ENCODE assay signal across 9 cellular contexts in the genomic region with DNA sequence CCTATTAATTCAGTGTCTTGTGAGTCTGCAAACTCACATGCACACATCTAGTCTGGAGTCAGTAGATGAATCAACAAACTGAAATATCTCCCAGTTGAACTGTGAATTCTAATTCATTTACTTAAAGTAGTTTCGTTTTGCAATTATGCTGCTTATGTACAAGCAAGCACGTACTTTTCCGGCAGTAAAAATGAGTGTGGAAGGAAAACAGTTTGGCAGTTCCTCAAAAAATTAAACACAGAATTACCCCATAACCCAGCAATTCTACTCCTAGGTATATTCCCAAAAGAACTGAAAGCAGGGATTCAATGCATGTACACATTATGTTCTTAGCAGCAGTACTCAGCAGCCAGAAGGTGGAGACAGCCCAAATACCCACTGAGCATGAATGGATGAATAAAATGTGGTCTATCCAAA. TPM values are rescaled to one million over a fixed set of nuclear protein-coding genes. Genes with fewer than 3 reads are reported as not detected.
A peak's percentile ranks its signal among the peaks of the same experiment; 100 is the strongest.
DNase-seq lines count a peak whose midpoint lies in the region; ATAC-seq and TF ChIP-seq lines count a peak whose summit lies in the region.
"Had no signal": no experiment of that assay in that cellular context is flagged by ENCODE, and none has a peak within 500 bp of the region (broad histone marks: within the 10 kb centered on the region; RNA-seq: fewer than 3 reads in every experiment).

No MANE protein-coding gene starts in this region.

- peak overlapping the region; percentile 50 for H3K4me3 Mint-ChIP-seq in CD4-positive, alpha-beta T cell
- H3K4me3 Mint-ChIP-seq in HFFc6 (peak overlapping the region; percentile 41), neural crest cell (no peak overlapping the region)

- ATAC-seq in CD4-positive, alpha-beta T cell (ENCODE audit: poor library complexity) = peak; percentile 43
- ATAC-seq in GM21576 (IDR thresholded peaks at IDR 0.05; ENCODE audit: unreplicated experiment) (no peak), HG02571 (IDR thresholded peaks at IDR 0.05; ENCODE audit: unreplicated experiment) (no peak)

- TF ChIP-seq CTCF in CD4-positive, alpha-beta T cell (IDR thresholded peaks at IDR 0.05) = no peak
- TF ChIP-seq CTCF in HFFc6 (IDR thresholded peaks at IDR 0.05) (peak; percentile 38; the same call in 1 of the 2 replicates), neural crest cell (conservative IDR thresholded peaks at IDR 0.05) (no peak)

- H3K27ac ChIP-seq in CD4-positive, alpha-beta T cell (ENCODE audit: low read depth, low read length) = no peak overlapping the region
- H3K27ac ChIP-seq in cingulate gyrus (ENCODE audit: low read depth, low read length) = peak overlapping the region; percentile 60

- H3K4me1 Mint-ChIP-seq in CD4-positive, alpha-beta T cell (ENCODE audit: low read depth) = peaks cover 53% of the 10 kb centered on the region
- H3K4me1 Mint-ChIP-seq in HFFc6 (ENCODE audit: low read depth) = peaks cover 44% of the 10 kb centered on the region
- peaks cover 28% of the 10 kb centered on the region for H3K4me1 Mint-ChIP-seq in neural crest cell

- H3K27ac Mint-ChIP-seq in CD4-positive, alpha-beta T cell = peak overlapping the region; percentile 85
- H3K27ac Mint-ChIP-seq in HFFc6 (peak overlapping the region; percentile 69), neural crest cell (ENCODE audit: unreplicated experiment) (peak overlapping the region; percentile 48)

- no peaks in the 10 kb centered on the region for H3K9me3 ChIP-seq in CD4-positive, alpha-beta T cell (ENCODE audit: control insufficient read depth, low read length)

- CTCF ChIA-PET in CD4-positive, alpha-beta T cell (lab: Charles Lee) = interaction anchor here (1.2 kb wide), 1 partner anchor 67 kb away, joined by 5 read pairs; no protein-coding TSS in a partner anchor

- no peaks in the 10 kb centered on the region for H3K27me3 ChIP-seq in CD4-positive, alpha-beta T cell (ENCODE audit: control insufficient read depth, insufficient read depth, low read length)

- no peaks in the 10 kb centered on the region for H3K9me3 Mint-ChIP-seq in CD4-positive, alpha-beta T cell
- H3K9me3 Mint-ChIP-seq in HFFc6 (no peaks in the 10 kb centered on the region), neural crest cell (no peaks in the 10 kb centered on the region)

- POLR2A ChIA-PET in CD4-positive, alpha-beta T cell (lab: Charles Lee) = interaction anchor here (1.1 kb wide), 1 partner anchor 17 kb away, joined by 3 read pairs; no protein-coding TSS in a partner anchor

- no peaks in the 10 kb centered on the region for H3K27me3 Mint-ChIP-seq in CD4-positive, alpha-beta T cell
- H3K27me3 Mint-ChIP-seq in HFFc6 (ENCODE audit: insufficient read depth) (no peaks in the 10 kb centered on the region; the same call in 1 of the 2 replicates), neural crest cell (ENCODE audit: low read depth) (no peaks in the 10 kb centered on the region)

- H3K36me3 Mint-ChIP-seq in CD4-positive, alpha-beta T cell (ENCODE audit: low read depth) = peaks cover 45% of the 10 kb centered on the region
- peaks cover 8% of the 10 kb centered on the region; the same call in 1 of the 2 replicates for H3K36me3 Mint-ChIP-seq in HFFc6 (ENCODE audit: low read depth)
- H3K36me3 Mint-ChIP-seq in neural crest cell (ENCODE audit: low read depth) = peaks cover 7% of the 10 kb centered on the region

- DNase-seq in CD4-positive, alpha-beta T cell = no peak
- peak; percentile 14 for DNase-seq in HFFc6
- no peak for DNase-seq in neural crest cell (ENCODE audit: low read depth, low spot score)
- DNase-seq in kidney glomerular epithelial cell (lab: John Stamatoyannopoulos, UW) = no peak
- no peak for DNase-seq in NCI-H446 treated with DMSO at 0.1 percent for 48 hours (lab: John Stamatoyannopoulos, UW)
- DNase-seq: stimulated activated CD4-positive, alpha-beta T cell treated with anti-CD3 and anti-CD28 coated beads, Interleukin-2, amount 100 ng/mL, for 48 hours had no signal

- intact Hi-C loops in CD4-positive, alpha-beta T cell (cut with DNase I, micrococcal nuclease) = loop anchor here (5.0 kb wide), 1 partner anchor 46 kb away; no protein-coding TSS in a partner anchor

RNA-seq across cellular contexts. Expression of gene GNB1, which starts 49.3 kb away (rescaled TPM):
- total RNA-seq in CD4-positive, alpha-beta T cell = 100 to 1,000 TPM; 138 to 149 TPM
- 100 to 1,000 TPM; 502 to 618 (median 574) TPM for total RNA-seq in HFFc6 (2021; fragmentation: NEBNext Ultra II Directional; extraction: Animal tissue kit (Norgen Biotek cat#: 25700))
- 470 and 474 TPM in 2 replicates for total RNA-seq in neural crest cell
